ENCODE assay signal across 19 cellular contexts in genomic region chr7:42253316-42253715, GRCh38. TPM values are rescaled to one million over a fixed set of nuclear protein-coding genes. Genes with fewer than 3 reads are reported as not detected.
"Had no signal": no experiment of that assay in that cellular context is flagged by ENCODE, and none has a peak within 500 bp of the region (broad histone marks: within the 10 kb centered on the region; RNA-seq: fewer than 3 reads in every experiment).

No MANE protein-coding gene starts in this region.

- DNase-seq: activated B cell treated with CpG ODN at 0.5 μM for 24 hours; activated CD4-positive, alpha-beta memory T cell treated with anti-CD3 and anti-CD28 coated beads for 36 hours; activated CD4-positive, alpha-beta T cell treated with anti-CD3 and anti-CD28 coated beads for 4 hours; activated naive CD4-positive, alpha-beta T cell; activated naive CD8-positive, alpha-beta T cell treated with anti-CD3 and anti-CD28 coated beads for 36 hours; activated T-cell treated with anti-CD3 and anti-CD28 coated beads, Interleukin-2, amount 50 U/mL, for 1 hour; amniotic stem cell; effector memory CD8-positive, alpha-beta T cell; gastrocnemius medialis; head of caudate nucleus; kidney glomerular epithelial cell; mesenchymal stem cell; mucosa of descending colon; naive B cell; right cardiac atrium; stimulated activated naive CD8-positive, alpha-beta T cell treated with anti-CD3 and anti-CD28 coated beads, Interleukin-15, Interleukin-2, amounts not matched to agents 100 U/mL and 50 U/mL, for 24 hours; substantia nigra; tibial artery had no signal

- ATAC-seq: activated T-helper 17 cell treated with anti-CD3 and anti-CD28 coated beads, Interleukin-2, amount 50 U/mL, for 72 hours; effector memory CD8-positive, alpha-beta T cell; gastrocnemius medialis; mucosa of descending colon; right cardiac atrium; stimulated activated naive CD8-positive, alpha-beta T cell treated with anti-CD3 and anti-CD28 coated beads, Interleukin-15, Interleukin-2, amounts not matched to agents 100 U/mL and 50 U/mL, for 24 hours had no signal

RNA-seq across cellular contexts. Expression of gene GLI3, which starts 16.3 kb away (rescaled TPM):
- total RNA-seq: activated B cell treated with CpG ODN at 0.5 μM for 24 hours; activated naive CD8-positive, alpha-beta T cell treated with anti-CD3 and anti-CD28 coated beads for 36 hours had no signal
